Comparison of ENCODE assay signal across 29 cellular contexts in the genomic region with DNA sequence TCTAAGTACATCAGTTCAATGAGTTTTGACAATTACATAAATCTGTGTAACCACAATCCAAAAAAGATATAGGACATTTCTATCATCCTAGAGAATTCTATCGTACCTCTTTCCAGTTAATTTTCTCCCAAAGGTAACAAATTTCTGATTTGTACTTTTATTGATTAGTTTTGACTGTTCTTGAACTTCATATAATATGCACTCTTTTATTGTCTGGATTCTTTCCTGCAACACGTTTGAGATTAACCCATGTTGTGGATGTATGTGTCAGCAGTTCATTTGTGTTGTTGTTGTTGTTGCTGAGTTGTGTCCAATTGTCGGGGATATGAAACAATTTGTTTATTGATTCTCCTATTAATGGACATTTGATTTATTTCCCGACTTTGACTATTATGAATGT.
DNase-seq lines count a peak whose midpoint lies in the region; ATAC-seq and TF ChIP-seq lines count a peak whose summit lies in the region.
"Had no signal": no experiment of that assay in that cellular context is flagged by ENCODE, and none has a peak within 500 bp of the region (broad histone marks: within the 10 kb centered on the region; RNA-seq: fewer than 3 reads in every experiment).

No MANE protein-coding gene starts in this region.

- no peaks in the 10 kb centered on the region for H3K9me3 ChIP-seq in HCT116 (ENCODE audit: control insufficient read depth in 1 of 2, insufficient read depth in 1 of 2, low read depth in 1 of 2, low read length in 2 of 2)
- H3K9me3 ChIP-seq: A549, BE2C, BLaER1, Caco-2 had no signal

- H3K4me1 Mint-ChIP-seq in nephron progenitor cell = peaks cover 2% of the 10 kb centered on the region
- H3K4me1 Mint-ChIP-seq: B cell; CD4-positive, alpha-beta memory T cell; CD4-positive, CD25-positive, alpha-beta regulatory T cell; CD8-positive, alpha-beta memory T cell had no signal

- TF ChIP-seq RAD21 in HCT116 (IDR thresholded peaks at IDR 0.05; ENCODE audit: low read depth) = no peak

- no peaks in the 10 kb centered on the region for H3K36me3 ChIP-seq in HCT116 (ENCODE audit: control insufficient read depth in 1 of 2, insufficient read depth in 2 of 2, low read length in 2 of 2)
- H3K36me3 ChIP-seq: BE2C; BLaER1; BLaER1 treated with 17β-estradiol and CSF1 and Interleukin-3, amounts not matched to agents 10 nM and 100 nM had no signal

- H3K9me3 Mint-ChIP-seq in nephron progenitor cell = no peaks in the 10 kb centered on the region
- H3K9me3 Mint-ChIP-seq: CD4-positive, alpha-beta T cell had no signal

- intact Hi-C loops in HCT116 (cut with micrococcal nuclease) = no loop called here

- no peaks in the 10 kb centered on the region for H4K20me1 ChIP-seq in HCT116 (ENCODE audit: insufficient read depth)
- H4K20me1 ChIP-seq: BLaER1; BLaER1 treated with 17β-estradiol and CSF1 and Interleukin-3, amounts not matched to agents 10 nM and 100 nM had no signal

- CTCF ChIA-PET in HCT116 (lab: Charles Lee) = no interaction called here

- peaks cover 53% of the 10 kb centered on the region for H3K27me3 ChIP-seq in HCT116 (ENCODE audit: insufficient read depth, low read length)
- H3K27me3 ChIP-seq: BE2C; BLaER1; BLaER1 treated with 17β-estradiol and CSF1 and Interleukin-3, amounts not matched to agents 10 nM and 100 nM had no signal

- H3K27ac ChIP-seq in HCT116 (ENCODE audit: low read depth, low read length) = no peak overlapping the region
- H3K27ac ChIP-seq: 22Rv1; A549; BLaER1; BLaER1 treated with 17β-estradiol and CSF1 and Interleukin-3, amounts not matched to agents 10 nM and 100 nM; C4-2B had no signal

- H3K4me3 ChIP-seq in HCT116 (replicated peaks in 1 of 2; ENCODE audit: low read depth in 1 of 2, low read length in 2 of 2) = no peak overlapping the region
- H3K4me3 ChIP-seq: A549; BLaER1; BLaER1 treated with 17β-estradiol and CSF1 and Interleukin-3, amounts not matched to agents 10 nM and 100 nM had no signal

- DNase-seq in HCT116 (ENCODE audit: low read depth, low spot score) = no peak
- no peak for DNase-seq in nephron progenitor cell
- DNase-seq: 8988T; ACHN; AML-193; BE2C; C1 segment of cervical spinal cord; Caco-2; Calu3; CD4-positive, alpha-beta memory T cell; CD4-positive, alpha-beta T cell; CD4-positive, CD25-positive, alpha-beta regulatory T cell; CD8-positive, alpha-beta memory T cell; CD8-positive, alpha-beta T cell; COR-L47; DMS 273 treated with DMSO at 0.1 percent for 48 hours; DMS153; DMS53; DMS79; DMS79 treated with DMSO at 0.1 percent for 48 hours; DND-41; EL had no signal

- peaks cover 12% of the 10 kb centered on the region for H3K27me3 Mint-ChIP-seq in nephron progenitor cell (ENCODE audit: low read depth, poor library complexity)
- H3K27me3 Mint-ChIP-seq: CD4-positive, CD25-positive, alpha-beta regulatory T cell had no signal

- no peaks in the 10 kb centered on the region for H3K9me2 ChIP-seq in HCT116 (ENCODE audit: insufficient read depth)

- no peaks in the 10 kb centered on the region for H3K4me1 ChIP-seq in HCT116 (ENCODE audit: control insufficient read depth in 1 of 2, insufficient read depth in 2 of 2, low read length in 2 of 2)
- H3K4me1 ChIP-seq: A549, BE2C, BLaER1, Caco-2 had no signal

- H3K36me3 Mint-ChIP-seq in nephron progenitor cell (ENCODE audit: low read depth) = no peaks in the 10 kb centered on the region
- H3K36me3 Mint-ChIP-seq: CD14-positive monocyte; CD4-positive, alpha-beta memory T cell; CD4-positive, CD25-positive, alpha-beta regulatory T cell; CD8-positive, alpha-beta memory T cell; CD8-positive, alpha-beta T cell had no signal

- TF ChIP-seq POLR2A in HCT116 (IDR thresholded peaks at IDR 0.05; ENCODE audit: borderline replicate concordance, extremely low read depth, insufficient read depth, insufficient read length) = no peak

- H3K27ac Mint-ChIP-seq in nephron progenitor cell = no peak overlapping the region
- H3K27ac Mint-ChIP-seq: B cell; CD14-positive monocyte; CD4-positive, alpha-beta memory T cell; CD4-positive, alpha-beta T cell; CD8-positive, alpha-beta memory T cell; CD8-positive, alpha-beta T cell had no signal

- BruUV-seq in HCT116 (replicated peaks; lab: Mats Ljungman, UMichigan) = no TSS peak

- TF ChIP-seq CTCF in HCT116 (IDR thresholded peaks at IDR 0.05 in 2 of 3, conservative IDR thresholded peaks at IDR 0.05 in 1 of 3; ENCODE audit: borderline replicate concordance in 1 of 3, insufficient read depth in 1 of 3, low read depth in 2 of 3, low read length in 2 of 3) (no peak), nephron progenitor cell (IDR thresholded peaks at IDR 0.05) (no peak)

- H3K79me2 ChIP-seq in HCT116 (ENCODE audit: insufficient read depth, low read length) = no peaks in the 10 kb centered on the region

- ATAC-seq in HCT116 = no peak
- ATAC-seq: A549; CD8-positive, alpha-beta T cell had no signal

- POLR2A ChIA-PET in HCT116 (lab: Charles Lee) = no interaction called here

- H3K4me3 Mint-ChIP-seq in nephron progenitor cell = no peak overlapping the region
- H3K4me3 Mint-ChIP-seq: B cell; CD14-positive monocyte; CD4-positive, alpha-beta memory T cell; CD4-positive, alpha-beta T cell; CD4-positive, CD25-positive, alpha-beta regulatory T cell; CD8-positive, alpha-beta memory T cell; CD8-positive, alpha-beta T cell had no signal

- H3K9ac ChIP-seq in HCT116 (ENCODE audit: low read length) = no peak overlapping the region
- H3K9ac ChIP-seq: BLaER1; BLaER1 treated with 17β-estradiol and CSF1 and Interleukin-3, amounts not matched to agents 10 nM and 100 nM had no signal

- no peak overlapping the region for H3K4me2 ChIP-seq in HCT116 (ENCODE audit: low read length)
- H3K4me2 ChIP-seq: A549; BLaER1; BLaER1 treated with 17β-estradiol and CSF1 and Interleukin-3, amounts not matched to agents 10 nM and 100 nM had no signal

- H2AFZ ChIP-seq in HCT116 (ENCODE audit: low read depth, low read length, poor library complexity, severe bottlenecking) = no peak overlapping the region

- RAD21 ChIA-PET in HCT116 (lab: Charles Lee; ENCODE audit: low non-redundant PET in 1 of 2, low total read pairs in 2 of 2, uncharacterized antibody in 2 of 2, unreplicated experiment in 2 of 2) = no interaction called here

TF ChIP-seq in HCT116, 20 proteins besides CTCF, POLR2A, EP300 and RAD21:
- no peak for TF ChIP-seq SP1 (IDR thresholded peaks at IDR 0.05; ENCODE audit: low read depth)
- TF ChIP-seq EZH2phosphoT487 (IDR thresholded peaks at IDR 0.05; ENCODE audit: borderline replicate concordance) = 0 out of 2 replicates have a peak, but pooled peaks have one; percentile 21
- peak; percentile 99 for TF ChIP-seq EZH2 (IDR thresholded peaks at IDR 0.05)
- TF ChIP-seq TCF7L2 (IDR thresholded peaks at IDR 0.05; ENCODE audit: borderline replicate concordance, extremely low read depth, insufficient read depth, insufficient read length) = no peak
